Comparison of ENCODE assay signal across 25 cellular contexts in genomic region chr1:217096200-217096599, GRCh38.
"Had no signal": no experiment of that assay in that cellular context is flagged by ENCODE, and none has a peak within 500 bp of the region (broad histone marks: within the 10 kb centered on the region; RNA-seq: fewer than 3 reads in every experiment).

No MANE protein-coding gene starts in this region.

- H3K4me2 ChIP-seq: hepatocyte had no signal

- H3K4me1 Mint-ChIP-seq: naive thymus-derived CD8-positive, alpha-beta T cell; nephron progenitor cell; stimulated activated effector memory CD8-positive, alpha-beta T cell treated with anti-CD3 and anti-CD28 coated beads, Interleukin-12 subunit alpha, Interleukin-12 subunit beta, amount 100 ng/mL, for 72 hours had no signal

- ATAC-seq: gastrocnemius medialis; left cardiac atrium; lower lobe of right lung; naive thymus-derived CD8-positive, alpha-beta T cell; right cardiac atrium; stimulated activated effector memory CD8-positive, alpha-beta T cell treated with anti-CD3 and anti-CD28 coated beads, Interleukin-12 subunit alpha, Interleukin-12 subunit beta, amount 100 ng/mL, for 72 hours had no signal

- FAIRE-seq: colon had no signal

- H3K9me3 Mint-ChIP-seq: nephron progenitor cell, type B pancreatic cell had no signal

- H3K27ac ChIP-seq: dorsolateral prefrontal cortex, gastrocnemius medialis, hepatocyte, left ventricle myocardium inferior, lower lobe of right lung, psoas muscle, sigmoid colon, stomach, thyroid gland had no signal

- H3K9me3 ChIP-seq: gastrocnemius medialis, left ventricle myocardium inferior, lower lobe of right lung, psoas muscle, sigmoid colon, stomach, thyroid gland had no signal

- H3K4me3 ChIP-seq: dorsolateral prefrontal cortex, gastrocnemius medialis, hepatocyte, left ventricle myocardium inferior, lower lobe of right lung, psoas muscle, sigmoid colon, stomach, thyroid gland had no signal

- H3K79me2 ChIP-seq: hepatocyte had no signal

- H3K27me3 ChIP-seq: dorsolateral prefrontal cortex, gastrocnemius medialis, sigmoid colon, stomach, thyroid gland had no signal

- H3K4me1 ChIP-seq: gastrocnemius medialis, lower lobe of right lung, psoas muscle, sigmoid colon, stomach, thyroid gland had no signal

- H3K36me3 ChIP-seq: gastrocnemius medialis, left ventricle myocardium inferior, lower lobe of right lung, sigmoid colon, stomach, thyroid gland had no signal

- H2AFZ ChIP-seq: hepatocyte had no signal

- DNase-seq: dorsolateral prefrontal cortex; effector CD4-positive, alpha-beta T cell; foreskin fibroblast; gastrocnemius medialis; head of caudate nucleus; kidney; left cardiac atrium; left ventricle myocardium inferior; lower lobe of right lung; naive thymus-derived CD8-positive, alpha-beta T cell; nephron progenitor cell; nucleus accumbens; posterior cingulate gyrus; psoas muscle; right cardiac atrium; sigmoid colon; stimulated activated CD4-positive, alpha-beta T cell treated with anti-CD3 and anti-CD28 coated beads, Interleukin-2, amount 100 ng/mL, for 24 hours; stimulated activated CD4-positive, alpha-beta T cell treated with anti-CD3 and anti-CD28 coated beads, Interleukin-4, amount 100 ng/mL, for 24 hours; stimulated activated naive CD4-positive, alpha-beta T cell treated with Interleukin-2 at 50 U/mL for 16 hours; stomach; thyroid gland had no signal

- H3K36me3 Mint-ChIP-seq: stimulated activated effector memory CD8-positive, alpha-beta T cell treated with anti-CD3 and anti-CD28 coated beads, Interleukin-12 subunit alpha, Interleukin-12 subunit beta, amount 100 ng/mL, for 72 hours; type B pancreatic cell had no signal

- H3K4me3 Mint-ChIP-seq: naive thymus-derived CD8-positive, alpha-beta T cell; nephron progenitor cell; stimulated activated effector memory CD8-positive, alpha-beta T cell treated with anti-CD3 and anti-CD28 coated beads, Interleukin-12 subunit alpha, Interleukin-12 subunit beta, amount 100 ng/mL, for 72 hours; type B pancreatic cell had no signal

- H3K27ac Mint-ChIP-seq: nephron progenitor cell; stimulated activated effector memory CD8-positive, alpha-beta T cell treated with anti-CD3 and anti-CD28 coated beads, Interleukin-12 subunit alpha, Interleukin-12 subunit beta, amount 100 ng/mL, for 72 hours; type B pancreatic cell had no signal
